Comparison of ENCODE assay signal across 8 cellular contexts in the genomic region with DNA sequence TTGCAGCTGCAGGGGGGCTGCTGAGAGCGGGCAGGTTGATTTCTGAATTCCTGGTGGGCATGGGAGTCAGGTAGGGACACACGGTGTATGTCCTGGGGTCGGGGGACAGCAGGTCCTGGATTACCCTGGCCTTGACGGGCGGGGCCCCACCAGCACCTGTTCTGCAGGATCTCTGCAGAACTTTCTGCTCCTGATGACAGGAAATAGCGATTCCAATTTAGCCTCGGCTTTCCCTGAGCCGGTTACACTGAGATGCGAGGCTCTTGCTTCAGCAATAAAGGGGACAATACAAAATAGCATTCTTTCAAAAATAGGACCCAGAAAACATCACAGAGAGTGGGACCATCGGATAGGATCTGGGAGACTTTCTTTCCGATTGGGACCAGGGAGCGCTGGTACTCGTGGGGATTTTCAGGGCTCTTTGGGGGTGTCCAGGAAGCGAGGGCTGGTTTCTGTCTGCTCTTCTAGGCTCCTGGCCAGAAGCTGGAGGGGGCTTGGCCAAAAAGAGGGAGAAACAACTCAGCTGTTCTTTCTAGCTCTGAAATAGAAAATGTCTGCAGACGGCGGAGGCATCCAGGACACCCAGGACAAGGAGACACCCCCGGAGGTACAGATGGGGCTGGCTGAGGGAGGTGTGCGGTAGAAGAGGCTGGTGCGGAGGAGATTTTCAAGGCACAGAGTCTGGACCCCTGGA. TPM values are rescaled to one million over a fixed set of nuclear protein-coding genes. Genes with fewer than 3 reads are reported as not detected.
DNase-seq lines count a peak whose midpoint lies in the region; ATAC-seq, FAIRE-seq and TF ChIP-seq lines count a peak whose summit lies in the region.

No MANE protein-coding gene starts in this region.

- H3K9me3 ChIP-seq in breast epithelium (no peaks in the 10 kb centered on the region), iPS-18c (ENCODE audit: control insufficient read depth, insufficient read depth, low read length) (peaks cover 3% of the 10 kb centered on the region), small intestine (ENCODE audit: control insufficient read depth, low read depth) (no peaks in the 10 kb centered on the region)

- H2AFZ ChIP-seq in GM23338: peak overlapping the region; percentile 90

- FAIRE-seq in small intestine (lab: Jason Lieb, UNC): no peak

- H3K27ac ChIP-seq in GM23338 (ENCODE audit: low read depth) (peak overlapping the region; percentile 50; the same call in 1 of the 2 replicates), breast epithelium (peak overlapping the region; percentile 68 to 78), small intestine (ENCODE audit: low read depth in 1 of 2, low read length in 1 of 2) (peak overlapping the region in 1 of 2 donors; percentile 8)

- peaks cover 9% of the 10 kb centered on the region; the same call in 1 of the 2 replicates for H3F3A ChIP-seq in GM23338 (replicated peaks; ENCODE audit: low read depth)

- H3K4me3 ChIP-seq in GM23338 (peak overlapping the region; percentile 99), breast epithelium (peak overlapping the region; percentile 71 to 94 (median 81)), iPS-18c (ENCODE audit: insufficient read depth, low read depth, low read length) (peak overlapping the region; percentile 100), small intestine (ENCODE audit: low read depth in 1 of 2, low read length in 2 of 2) (peak overlapping the region; percentile 60 to 86)

- H3K79me2 ChIP-seq in GM23338 (replicated peaks; ENCODE audit: insufficient read depth): peaks cover 22% of the 10 kb centered on the region

- no peak for DNase-seq in GM23338 (ENCODE audit: low spot score)
- no peak for DNase-seq in breast epithelium (ENCODE audit: low spot score in 2 of 2)
- no peak for DNase-seq in small intestine
- DNase-seq in midbrain (lab: John Stamatoyannopoulos, UW): no peak
- no peak for DNase-seq in natural killer cell treated with Interleukin-12 subunit alpha and Interleukin-12 subunit beta and Interleukin-15 and Interleukin-18, amount 100 ng/mL, for 72 hours (ENCODE audit: low spot score)

- H3K4me2 ChIP-seq in GM23338: peak overlapping the region; percentile 100

- H3K9me3 Mint-ChIP-seq in GM23338: no peaks in the 10 kb centered on the region
- H3K9me3 Mint-ChIP-seq in natural killer cell treated with Interleukin-12 subunit alpha and Interleukin-12 subunit beta and Interleukin-15 and Interleukin-18, amount 100 ng/mL, for 72 hours: no peaks in the 10 kb centered on the region

- H3K4me3 Mint-ChIP-seq in GM23338: peak overlapping the region; percentile 92
- H3K4me3 Mint-ChIP-seq in natural killer cell treated with Interleukin-12 subunit alpha and Interleukin-12 subunit beta and Interleukin-15 and Interleukin-18, amount 100 ng/mL, for 72 hours: no peak overlapping the region

- no peaks in the 10 kb centered on the region for H4K20me1 ChIP-seq in GM23338 (replicated peaks; ENCODE audit: insufficient read depth)

- peak overlapping the region; percentile 75; the same call in 1 of the 2 replicates for H3K27ac Mint-ChIP-seq in GM23338
- no peak overlapping the region for H3K27ac Mint-ChIP-seq in natural killer cell treated with Interleukin-12 subunit alpha and Interleukin-12 subunit beta and Interleukin-15 and Interleukin-18, amount 100 ng/mL, for 72 hours

- no peaks in the 10 kb centered on the region for H3K27me3 ChIP-seq in GM23338 (ENCODE audit: insufficient read depth)
- no peaks in the 10 kb centered on the region for H3K27me3 ChIP-seq in breast epithelium
- H3K27me3 ChIP-seq in small intestine (ENCODE audit: control insufficient read depth in 2 of 2, insufficient read depth in 2 of 2, low read length in 2 of 2): no peaks in the 10 kb centered on the region

- TF ChIP-seq CTCF in GM23338 (conservative IDR thresholded peaks at IDR 0.05; ENCODE audit: low read depth in 2 of 2) (no peak), breast epithelium (IDR thresholded peaks at IDR 0.05) (no peak)

- intact Hi-C loops in breast epithelium (cut with DNase I; ENCODE audit: low total_unique reads): no loop called here

- TF ChIP-seq POLR2A in breast epithelium (IDR thresholded peaks at IDR 0.05): no peak

- peaks cover 9% of the 10 kb centered on the region for H3K27me3 Mint-ChIP-seq in GM23338 (ENCODE audit: insufficient read depth, low read depth, poor library complexity)
- H3K27me3 Mint-ChIP-seq in natural killer cell treated with Interleukin-12 subunit alpha and Interleukin-12 subunit beta and Interleukin-15 and Interleukin-18, amount 100 ng/mL, for 72 hours: peaks cover 0 to 3% of the 10 kb centered on the region in 2 donors

- ATAC-seq in GM23338: peak; percentile 6; the same call in 2 of the 3 replicates
- no peak for ATAC-seq in GM19463 (IDR thresholded peaks at IDR 0.05; ENCODE audit: unreplicated experiment)
- ATAC-seq in GM21390 (IDR thresholded peaks at IDR 0.05; ENCODE audit: unreplicated experiment): no peak
- ATAC-seq in natural killer cell treated with Interleukin-12 subunit alpha and Interleukin-12 subunit beta and Interleukin-15 and Interleukin-18, amount 100 ng/mL, for 72 hours: no peak

- WGBS in small intestine, 3 donors: 13 to 24% (median 23%) methylated on average over 19 of the region's 19 CpGs

- H3K36me3 Mint-ChIP-seq in GM23338 (ENCODE audit: low read depth): peaks cover 22% of the 10 kb centered on the region
- no peaks in the 10 kb centered on the region for H3K36me3 Mint-ChIP-seq in natural killer cell treated with Interleukin-12 subunit alpha and Interleukin-12 subunit beta and Interleukin-15 and Interleukin-18, amount 100 ng/mL, for 72 hours

- H3K4me1 Mint-ChIP-seq in GM23338: peaks cover 19% of the 10 kb centered on the region
- peaks cover 0 to 4% of the 10 kb centered on the region in 2 donors for H3K4me1 Mint-ChIP-seq in natural killer cell treated with Interleukin-12 subunit alpha and Interleukin-12 subunit beta and Interleukin-15 and Interleukin-18, amount 100 ng/mL, for 72 hours (ENCODE audit: low read depth in 2 of 2)

- H3K9me2 ChIP-seq in GM23338 (ENCODE audit: insufficient read depth): no peaks in the 10 kb centered on the region

- H3K4me1 ChIP-seq in GM23338 (ENCODE audit: insufficient read depth) (peaks cover 16% of the 10 kb centered on the region; the same call in 1 of the 2 replicates), breast epithelium (peaks cover 3 to 15% of the 10 kb centered on the region in 2 donors), small intestine (ENCODE audit: control insufficient read depth in 2 of 2, insufficient read depth in 1 of 2, low read depth in 1 of 2, low read length in 1 of 2) (no peaks in the 10 kb centered on the region)

- H3K36me3 ChIP-seq in GM23338 (ENCODE audit: insufficient read depth) (peaks cover 9% of the 10 kb centered on the region; the same call in 1 of the 2 replicates), breast epithelium (no peaks in the 10 kb centered on the region), small intestine (ENCODE audit: control insufficient read depth in 2 of 2, insufficient read depth in 2 of 2, low read length in 2 of 2) (no peaks in the 10 kb centered on the region)

TF ChIP-seq in GM23338, 12 proteins besides CTCF, POLR2A, EP300 and RAD21 (continues in another document):
- no peak for TF ChIP-seq JUNB (IDR thresholded peaks at IDR 0.05; ENCODE audit: unreplicated experiment)

RNA-seq across cellular contexts. Expression of a gene that starts 0.6 kb away (rescaled TPM):
- 29.1 and 29.9 TPM in 2 replicates for total RNA-seq in GM23338 (2014; rRNA removed; shearing (Covaris generic))
- polyA plus RNA-seq in GM23338 (2016; fragmentation: Nextera tagmentation; extraction: Ambion mirVana): 15.7 and 16.6 TPM in 2 replicates
- total RNA-seq in breast epithelium: 10 to 100 TPM; 12.5 to 18.9 (median 13.4) TPM
- polyA plus RNA-seq in small intestine: 10 to 100 TPM; 15.4 to 17.7 (median 16.9) TPM
- total RNA-seq in natural killer cell treated with Interleukin-12 subunit alpha and Interleukin-12 subunit beta and Interleukin-15 and Interleukin-18, amount 100 ng/mL, for 72 hours: not detected

RNA-seq across cellular contexts. Expression of a gene that starts 13.9 kb away (rescaled TPM):
- 434 and 519 TPM in 2 replicates for total RNA-seq in GM23338 (2014; rRNA removed; shearing (Covaris generic))
- polyA plus RNA-seq in GM23338 (2016; fragmentation: Nextera tagmentation; extraction: Ambion mirVana) (217 and 220 TPM in 2 replicates), small intestine (under 1 TPM in 1 of 3 donors, not detected in 2; 0.03 TPM)
- not detected for total RNA-seq in breast epithelium
- under 1 TPM in 1 of 2 donors, not detected in 1; 0.22 TPM for total RNA-seq in natural killer cell treated with Interleukin-12 subunit alpha and Interleukin-12 subunit beta and Interleukin-15 and Interleukin-18, amount 100 ng/mL, for 72 hours

RNA-seq across cellular contexts. Expression of a gene that starts 21.8 kb away (rescaled TPM):
- 10.4 and 10.6 TPM in 2 replicates for total RNA-seq in GM23338 (2014; rRNA removed; shearing (Covaris generic))
- polyA plus RNA-seq in GM23338 (2016; fragmentation: Nextera tagmentation; extraction: Ambion mirVana): 2.9 and 3.5 TPM in 2 replicates
- total RNA-seq in breast epithelium: 1 to 10 TPM; 4.0 to 5.6 (median 5.6) TPM
- 10 to 100 TPM; 10.8 to 12.3 (median 11.4) TPM for polyA plus RNA-seq in small intestine
- 10 to 100 TPM in 1 of 2 donors, 1 to 10 TPM in 1; 8.5 to 11.6 TPM for total RNA-seq in natural killer cell treated with Interleukin-12 subunit alpha and Interleukin-12 subunit beta and Interleukin-15 and Interleukin-18, amount 100 ng/mL, for 72 hours

RNA-seq across cellular contexts. Expression of a gene that starts 47.6 kb away (rescaled TPM):
- total RNA-seq in GM23338 (2014; rRNA removed; shearing (Covaris generic)): 2.3 TPM in 1 of 2 replicates, not detected in the other
- polyA plus RNA-seq in GM23338 (2016; fragmentation: Nextera tagmentation; extraction: Ambion mirVana) (6.1 and 7.7 TPM in 2 replicates), small intestine (1,000 to 10,000 TPM in 1 of 3 donors, 100 to 1,000 TPM in 2; 209 to 1,061 (median 804) TPM)
- total RNA-seq in breast epithelium: 10 to 100 TPM in 2 of 3 donors, 1 to 10 TPM in 1; 9.1 to 17.0 (median 12.0) TPM
- total RNA-seq in natural killer cell treated with Interleukin-12 subunit alpha and Interleukin-12 subunit beta and Interleukin-15 and Interleukin-18, amount 100 ng/mL, for 72 hours: 1,000 to 10,000 TPM in 1 of 2 donors, 100 to 1,000 TPM in 1; 678 to 1,235 TPM

Comparison
In these comparisons a context has a peak if more than half of its experiments do, and no peak if none do; other contexts are left out.
1. RNA of a gene that starts 0.6 kb away (total RNA-seq): 29.1 to 29.9 TPM in GM23338 and 12.5 to 18.9 TPM in breast epithelium; not detected in natural killer cell treated with Interleukin-12 subunit alpha and Interleukin-12 subunit beta and Interleukin-15 and Interleukin-18, amount 100 ng/mL, for 72 hours; every median in the first group is over 10 times any median in the second.
2. RNA of a gene that starts 13.9 kb away (total RNA-seq): 434 to 519 TPM in GM23338; 0.22 TPM in natural killer cell treated with Interleukin-12 subunit alpha and Interleukin-12 subunit beta and Interleukin-15 and Interleukin-18, amount 100 ng/mL, for 72 hours and not detected in breast epithelium; every median in the first group is over 100 times any median in the second.
3. Peak in every context shown above with its lines, with median percentiles within 50 percentile points of each other: H3K4me3 ChIP-seq.